ENCODE assay signal across 17 cellular contexts in genomic region chr20:50891138-50891537, GRCh38. TPM values are rescaled to one million over a fixed set of nuclear protein-coding genes. Genes with fewer than 3 reads are reported as not detected.
DNase-seq lines count a peak whose midpoint lies in the region; ATAC-seq, FAIRE-seq and TF ChIP-seq lines count a peak whose summit lies in the region.
"Had no signal": no experiment of that assay in that cellular context is flagged by ENCODE, and none has a peak within 500 bp of the region (broad histone marks: within the 10 kb centered on the region; RNA-seq: fewer than 3 reads in every experiment).

No MANE protein-coding gene starts in this region.

- peak overlapping the region; percentile 89 for H3K27ac Mint-ChIP-seq in activated T-cell treated with anti-CD3 and anti-CD28 coated beads, Interleukin-2, amount 50 U/mL, for 72 hours

- H3K36me3 ChIP-seq in K562 (ENCODE audit: control insufficient read depth, insufficient read depth, low read length) (peaks cover 74% of the 10 kb centered on the region), spleen (peaks cover 0 to 100% (median 57%) of the 10 kb centered on the region in 6 donors)

- peaks cover 11 to 32% of the 10 kb centered on the region in 2 donors for H3K36me3 Mint-ChIP-seq in activated T-cell treated with anti-CD3 and anti-CD28 coated beads, Interleukin-2, amount 50 U/mL, for 72 hours (ENCODE audit: insufficient read depth in 2 of 2)

- no peak overlapping the region for H2AFZ ChIP-seq in K562 (ENCODE audit: low read depth, low read length)

- no peak overlapping the region for H3K9ac ChIP-seq in K562 (ENCODE audit: insufficient read depth in 1 of 2, low read depth in 2 of 2, low read length in 2 of 2)

- no peak for FAIRE-seq in K562 (lab: Jason Lieb, UNC)
- FAIRE-seq: keratinocyte had no signal

- no peak overlapping the region for H3K4me2 ChIP-seq in K562 (ENCODE audit: insufficient read depth, low read length)

- POLR2A ChIA-PET in K562 (lab: Yijun Ruan, JAX): interaction anchor here (0.9 to 1.9 kb wide), 5 partner anchors 8 to 21 kb away, joined by 3 to 5 read pairs (median 4); no protein-coding TSS in a partner anchor

- TF ChIP-seq RAD21 in K562 (CRISPR knock-in tag; conservative IDR thresholded peaks at IDR 0.05 in 1 of 2, IDR thresholded peaks at IDR 0.05 in 1 of 2): no peak

- peaks cover 47% of the 10 kb centered on the region for H3K4me1 Mint-ChIP-seq in activated T-cell treated with anti-CD3 and anti-CD28 coated beads, Interleukin-2, amount 50 U/mL, for 72 hours (ENCODE audit: low read depth)
- H3K4me1 Mint-ChIP-seq: neural crest cell had no signal

- no TSS peak for BruUV-seq in K562 (replicated peaks; lab: Mats Ljungman, UMichigan)

- 72% methylated on average over 5 of the region's 5 CpGs for WGBS in K562 (ENCODE audit: insufficient coverage, low coverage, missing lambda C conversion rate)
- 82 to 94% (median 85%) methylated on average over 5 of the region's 5 CpGs for WGBS in spleen, 5 donors

- peak; percentile 36 to 48 for ATAC-seq in activated T-cell treated with anti-CD3 and anti-CD28 coated beads, Interleukin-2, amount 50 U/mL, for 72 hours (replicated peaks in 1 of 2)
- no peak; the same call in 2 of the 3 replicates for ATAC-seq in K562
- ATAC-seq in GM19467 (IDR thresholded peaks at IDR 0.05; ENCODE audit: unreplicated experiment): no peak
- ATAC-seq: body of pancreas had no signal

- no peaks in the 10 kb centered on the region for H3K27me3 Mint-ChIP-seq in activated T-cell treated with anti-CD3 and anti-CD28 coated beads, Interleukin-2, amount 50 U/mL, for 72 hours (ENCODE audit: low read depth)

- H3K27ac ChIP-seq in K562 (ENCODE audit: extremely low read depth, low read depth, low read length) (no peak overlapping the region), spleen (no peak overlapping the region)
- H3K27ac ChIP-seq: body of pancreas, Peyer's patch had no signal

- CTCF ChIA-PET in K562 (lab: Yijun Ruan, JAX; ENCODE audit: low intra/inter-chr PET ratio): no interaction called here

- H3K27me3 ChIP-seq in K562 (ENCODE audit: control insufficient read depth in 2 of 2, insufficient read depth in 2 of 2, low read length in 2 of 2) (no peaks in the 10 kb centered on the region), spleen (replicated peaks in 1 of 7) (no peaks in the 10 kb centered on the region)
- H3K27me3 ChIP-seq: body of pancreas, Peyer's patch had no signal

- DNase-seq in activated T-cell treated with anti-CD3 and anti-CD28 coated beads, Interleukin-2, amount 50 U/mL, for 72 hours: no peak
- DNase-seq in activated T-cell treated with anti-CD3 and anti-CD28 coated beads for 4 hours (no peak), LHCN-M2 (ENCODE audit: low read depth) (peak; percentile 42), K562 (ENCODE audit: extremely low read depth in 1 of 4, low spot score in 3 of 4) (no peak), spleen (peak; percentile 31), NCI-H1105 treated with DMSO at 0.1 percent for 48 hours (lab: John Stamatoyannopoulos, UW) (no peak), NCI-H1092 treated with DMSO at 0.1 percent for 48 hours (lab: John Stamatoyannopoulos, UW) (no peak)
- DNase-seq: activated gamma-delta T cell treated with Interleukin-2 at 50 U/mL for 16 hours, body of pancreas, glutamatergic neuron, mesendoderm, NCI-H2029 treated with DMSO at 0.1 percent for 48 hours, NCI-H524 had no signal

- no peaks in the 10 kb centered on the region for H3K79me2 ChIP-seq in K562 (ENCODE audit: control insufficient read depth, insufficient read depth, low read length)

- H3K4me1 ChIP-seq in K562 (replicated peaks in 1 of 2; ENCODE audit: control insufficient read depth in 2 of 2, insufficient read depth in 2 of 2, low read length in 2 of 2) (peaks cover 0 to 1% of the 10 kb centered on the region in 2 experiments; a peak in 2 of 5 replicates), spleen (no peaks in the 10 kb centered on the region)
- H3K4me1 ChIP-seq: Peyer's patch had no signal

- in situ Hi-C loops in K562 (cut with MboI): no loop called here

- no peaks in the 10 kb centered on the region for H3K9me1 ChIP-seq in K562 (ENCODE audit: control insufficient read depth, insufficient read depth, low read length)

- TF ChIP-seq EP300 in K562 (IDR thresholded peaks at IDR 0.05; ENCODE audit: low read length): no peak

- TF ChIP-seq POLR2A in K562 (conservative IDR thresholded peaks at IDR 0.05) (0 out of 2 replicates have a peak, but pooled peaks have one; percentile 32), spleen (IDR thresholded peaks at IDR 0.05) (no peak)

- H4K20me1 ChIP-seq in K562 (replicated peaks; ENCODE audit: control insufficient read depth, insufficient read depth, low read length): peaks cover 6% of the 10 kb centered on the region; the same call in 1 of the 2 replicates

- H3K9me3 Mint-ChIP-seq in activated T-cell treated with anti-CD3 and anti-CD28 coated beads, Interleukin-2, amount 50 U/mL, for 72 hours: no peaks in the 10 kb centered on the region
- H3K9me3 Mint-ChIP-seq: neural crest cell had no signal

- H3K4me3 ChIP-seq in K562 (no peak overlapping the region), spleen (no peak overlapping the region)
- H3K4me3 ChIP-seq: body of pancreas, Peyer's patch had no signal

- H3K4me3 Mint-ChIP-seq in activated T-cell treated with anti-CD3 and anti-CD28 coated beads, Interleukin-2, amount 50 U/mL, for 72 hours: no peak overlapping the region
- H3K4me3 Mint-ChIP-seq: neural crest cell had no signal

- intact Hi-C loops in K562 (cut with micrococcal nuclease): no loop called here
- intact Hi-C loops in spleen (cut with DNase I; ENCODE audit: low total_unique reads): no loop called here

- no peaks in the 10 kb centered on the region for H3K9me3 ChIP-seq in K562 (replicated peaks; ENCODE audit: control insufficient read depth, insufficient read depth, low read depth, low read length)
- H3K9me3 ChIP-seq in spleen: no peaks in the 10 kb centered on the region
- H3K9me3 ChIP-seq: body of pancreas, Peyer's patch had no signal

- TF ChIP-seq CTCF in K562 (IDR thresholded peaks at IDR 0.05 in 2 of 3, conservative IDR thresholded peaks at IDR 0.05 in 1 of 3; ENCODE audit: insufficient read depth in 2 of 3, low read depth in 1 of 3, low read length in 3 of 3) (no peak), spleen (IDR thresholded peaks at IDR 0.05 in 8 of 11, conservative IDR thresholded peaks at IDR 0.05 in 3 of 11) (no peak)

TF ChIP-seq in K562, 482 proteins besides CTCF, POLR2A, EP300 and RAD21:
- TF ChIP-seq HNRNPL (IDR thresholded peaks at IDR 0.05; ENCODE audit: low read depth, low read length) (no peak), POLR2AphosphoS5 (IDR thresholded peaks at IDR 0.05; ENCODE audit: control insufficient read depth, insufficient read depth, low read depth, low read length) (peak; percentile 28; the same call in 1 of the 2 replicates), POLR2B (IDR thresholded peaks at IDR 0.05; ENCODE audit: low read depth, partially characterized antibody) (peak; percentile 24), CBX2 (IDR thresholded peaks at IDR 0.05; ENCODE audit: insufficient read depth, low read length, poor library complexity, severe bottlenecking) (no peak), MYNN (IDR thresholded peaks at IDR 0.05) (0 out of 2 replicates have a peak, but pooled peaks have one; percentile 38), MYNN (CRISPR knock-in tag; IDR thresholded peaks at IDR 0.05) (no peak), ZNF780A (CRISPR knock-in tag; IDR thresholded peaks at IDR 0.05) (no peak)

RNA-seq across cellular contexts. Expression of gene ADNP, which starts 40.1 kb away (rescaled TPM):
- total RNA-seq in activated T-cell treated with anti-CD3 and anti-CD28 coated beads, Interleukin-2, amount 50 U/mL, for 72 hours: 10 to 100 TPM; 62.3 to 72.2 TPM
- total RNA-seq in LHCN-M2 (2014; rRNA removed) (18.6 and 25.5 TPM in 2 replicates), K562 (2014; rRNA removed) (17.8 and 18.7 TPM in 2 replicates), K562 (2014; rRNA removed; fragmentation: Illumina TruSeq; extraction: Trizol) (24.5 and 26.1 TPM in 2 replicates), K562 (2015; rRNA removed; fragmentation: Illumina TruSeq; extraction: Trizol) (20.7 and 25.0 TPM in 2 replicates), K562 (2021) (52.2 and 59.9 TPM in 2 replicates), spleen (10 to 100 TPM; 54.2 to 78.8 (median 67.5) TPM)
- 23.0 TPM for polyA plus RNA-seq in LHCN-M2 (2012)
- 37.0 and 96.7 TPM in 2 replicates for total RNA-seq in K562 (2011; cell fraction: chromatin; rRNA removed; ENCODE audit: low replicate concordance)
- total RNA-seq in K562 (2011; cell fraction: nucleolus; rRNA removed): 22.0 and 32.6 TPM in 2 replicates
- 53.4 and 65.7 TPM in 2 replicates for total RNA-seq in K562 (2011; cell fraction: nucleoplasm; rRNA removed)
- polyA plus RNA-seq in K562 (2011; rRNA removed) (19.4 and 22.9 TPM in 2 replicates), K562 (2014; fragmentation: Illumina TruSeq; extraction: Trizol) (50.7 and 52.0 TPM in 2 replicates), K562 (2014; fragmentation: Nextera tagmentation; extraction: Ambion mirVana) (10 to 100 TPM; 25.3 to 40.0 TPM), K562 (2014; rRNA removed) (20.9 and 26.0 TPM in 2 replicates), spleen (10 to 100 TPM; 30.6 to 34.3 (median 33.4) TPM)
- 8.7 and 15.8 TPM in 2 replicates for polyA plus RNA-seq in K562 (2011; cell fraction: cytosol; rRNA removed)
- 28.0 and 40.0 TPM in 2 replicates for polyA plus RNA-seq in K562 (2011; cell fraction: nucleus; rRNA removed)
- 37.3 and 38.0 TPM in 2 replicates for polyA plus RNA-seq in K562 (2012)
- 60.3 and 74.4 TPM in 2 replicates for polyA minus RNA-seq in K562 (2011; rRNA and poly(A)+ RNA removed)
- 38.7 and 40.3 TPM in 2 replicates for polyA minus RNA-seq in K562 (2011; cell fraction: cytosol; rRNA and poly(A)+ RNA removed)
- 14.8 and 28.8 TPM in 2 replicates for polyA minus RNA-seq in K562 (2011; cell fraction: nucleus; rRNA and poly(A)+ RNA removed)

Comparison
In these comparisons a context has a peak if more than half of its experiments do, and no peak if none do; other contexts are left out.
1. ATAC-seq: peak in activated T-cell treated with anti-CD3 and anti-CD28 coated beads, Interleukin-2, amount 50 U/mL, for 72 hours (2 of 2); none in K562 (single experiment) and GM19467 (single experiment).
2. DNase-seq: peak in LHCN-M2 (single experiment) and spleen (single experiment); none in activated T-cell treated with anti-CD3 and anti-CD28 coated beads, Interleukin-2, amount 50 U/mL, for 72 hours (0 of 2), activated T-cell treated with anti-CD3 and anti-CD28 coated beads for 4 hours (single experiment), K562 (0 of 4), NCI-H1105 treated with DMSO at 0.1 percent for 48 hours (single experiment) and NCI-H1092 treated with DMSO at 0.1 percent for 48 hours (single experiment).